34 cellular contexts compared by ENCODE assay signal in the genomic region with DNA sequence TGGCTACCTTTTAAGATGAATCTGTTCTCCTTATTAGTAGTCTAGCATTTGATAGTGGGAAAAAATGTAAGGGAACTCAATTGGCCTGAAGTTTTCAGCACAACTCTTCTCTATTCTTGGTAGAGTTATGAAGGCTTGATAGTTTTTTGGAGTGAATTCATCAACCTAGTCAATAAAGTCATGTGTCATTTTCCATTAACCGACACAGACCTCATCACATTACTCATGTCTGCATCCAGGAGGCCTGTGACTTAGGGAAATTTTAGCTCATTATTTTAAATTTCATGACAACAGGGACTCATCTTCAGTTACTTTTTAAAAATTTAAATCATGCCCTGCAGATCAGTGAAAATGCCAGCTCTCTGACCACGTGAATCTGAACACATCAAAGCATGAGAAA.
"Had no signal": no experiment of that assay in that cellular context is flagged by ENCODE, and none has a peak within 500 bp of the region (broad histone marks: within the 10 kb centered on the region; RNA-seq: fewer than 3 reads in every experiment).

No MANE protein-coding gene starts in this region.

- DNase-seq: activated CD4-positive, alpha-beta T cell treated with anti-CD3 and anti-CD28 coated beads, Interleukin-2, amount 10 ng/mL, durations not matched to agents 24 days and 14 days; activated CD4-positive, alpha-beta T cell treated with anti-CD3 and anti-CD28 coated beads, Interleukin-2, amount 50 U/mL, for 48 hours; activated CD8-positive, alpha-beta memory T cell treated with anti-CD3 and anti-CD28 coated beads, Interleukin-2, amount 50 U/mL, for 4 hours; activated CD8-positive, alpha-beta T cell treated with anti-CD3 and anti-CD28 coated beads, Interleukin-2, amount 10 ng/mL, durations not matched to agents 7 days and 5 days; activated gamma-delta T cell treated with Interleukin-2 at 50 U/mL for 16 hours; activated naive CD4-positive, alpha-beta T cell treated with anti-CD3 and anti-CD28 coated beads for 36 hours; activated naive CD8-positive, alpha-beta T cell treated with anti-CD3 and anti-CD28 coated beads, Interleukin-2, amount 50 U/mL, for 24 hours; activated T-cell treated with anti-CD3 and anti-CD28 coated beads for 4 hours; activated T-cell treated with anti-CD3 and anti-CD28 coated beads, Interleukin-2, amount 50 U/mL, for 4 hours; anterior cingulate cortex; caudate nucleus; Karpas-422; KBM-7; MM.1S; MV-4-11; NCI-H1092; NCI-H1436 treated with DMSO at 0.1 percent for 48 hours; NCI-H1694 treated with DMSO at 0.1 percent for 48 hours; NCI-H2029; NCI-H510A; NCI-H526; NCI-H748 treated with DMSO at 0.1 percent for 48 hours; NK-92 treated with Interleukin-12 subunit alpha and Interleukin-12 subunit beta, amount 100 ng/mL, for 24 hours; SIG-M5; T-helper 1 cell; T-helper 2 cell; T-helper 9 cell had no signal

- ATAC-seq: activated CD8-positive, alpha-beta T cell treated with anti-CD3 and anti-CD28 coated beads, Interleukin-2, amount 10 ng/mL, durations not matched to agents 7 days and 5 days; activated naive CD8-positive, alpha-beta T cell treated with anti-CD3 and anti-CD28 coated beads, Interleukin-2, amount 50 U/mL, for 24 hours; activated T-cell treated with anti-CD3 and anti-CD28 coated beads, Interleukin-2, amount 50 U/mL, for 4 hours; Right ventricle myocardium inferior; SK-N-SH treated with all-trans-retinoic acid at 6 μM for 48 hours had no signal

- H3K27me3 Mint-ChIP-seq: activated naive CD8-positive, alpha-beta T cell; activated naive CD8-positive, alpha-beta T cell treated with anti-CD3 and anti-CD28 coated beads, Interleukin-2, amount 50 U/mL, for 24 hours; IgD-negative memory B cell had no signal

- H3K9me3 Mint-ChIP-seq: activated CD4-positive, alpha-beta T cell treated with anti-CD3 and anti-CD28 coated beads, Interleukin-2, amount 10 ng/mL, durations not matched to agents 24 days and 14 days; activated T-helper 1 cell treated with anti-CD3 and anti-CD28 coated beads, Interleukin-12 subunit alpha, Interleukin-12 subunit beta, Interleukin-2, Interleukin-4 antibody, amounts not matched to agents 30 ng/mL and 10 ng/mL and 1 ng/mL, durations not matched to agents 14 hours and 24 hours and 36 hours had no signal

- H3K4me3 Mint-ChIP-seq: activated CD4-positive, alpha-beta T cell treated with anti-CD3 and anti-CD28 coated beads, Interleukin-2, amount 10 ng/mL, durations not matched to agents 24 days and 14 days; activated CD8-positive, alpha-beta T cell treated with anti-CD3 and anti-CD28 coated beads, Interleukin-2, amount 10 ng/mL, durations not matched to agents 7 days and 5 days; activated naive CD4-positive, alpha-beta T cell treated with anti-CD3 and anti-CD28 coated beads for 36 hours; activated naive CD8-positive, alpha-beta T cell; activated naive CD8-positive, alpha-beta T cell treated with anti-CD3 and anti-CD28 coated beads, Interleukin-2, amount 50 U/mL, for 24 hours; activated T-cell treated with anti-CD3 and anti-CD28 coated beads, Interleukin-2, amount 50 U/mL, for 4 hours; activated T-helper 1 cell treated with anti-CD3 and anti-CD28 coated beads, Interleukin-12 subunit alpha, Interleukin-12 subunit beta, Interleukin-2, Interleukin-4 antibody, amounts not matched to agents 30 ng/mL and 10 ng/mL and 1 ng/mL, durations not matched to agents 14 hours and 24 hours and 36 hours; brain; IgD-negative memory B cell had no signal

- H3K27ac ChIP-seq: RWPE1 had no signal

- H3K27ac Mint-ChIP-seq: activated CD4-positive, alpha-beta T cell treated with anti-CD3 and anti-CD28 coated beads, Interleukin-2, amount 10 ng/mL, durations not matched to agents 24 days and 14 days; activated CD8-positive, alpha-beta T cell treated with anti-CD3 and anti-CD28 coated beads, Interleukin-2, amount 10 ng/mL, durations not matched to agents 7 days and 5 days; activated naive CD4-positive, alpha-beta T cell treated with anti-CD3 and anti-CD28 coated beads for 36 hours; activated naive CD8-positive, alpha-beta T cell; activated naive CD8-positive, alpha-beta T cell treated with anti-CD3 and anti-CD28 coated beads, Interleukin-2, amount 50 U/mL, for 24 hours; activated T-helper 1 cell treated with anti-CD3 and anti-CD28 coated beads, Interleukin-12 subunit alpha, Interleukin-12 subunit beta, Interleukin-2, Interleukin-4 antibody, amounts not matched to agents 30 ng/mL and 10 ng/mL and 1 ng/mL, durations not matched to agents 14 hours and 24 hours and 36 hours; brain; IgD-negative memory B cell had no signal

- H3K36me3 Mint-ChIP-seq: activated naive CD8-positive, alpha-beta T cell; brain; IgD-negative memory B cell had no signal

- H3K4me1 Mint-ChIP-seq: activated CD4-positive, alpha-beta T cell treated with anti-CD3 and anti-CD28 coated beads, Interleukin-2, amount 10 ng/mL, durations not matched to agents 24 days and 14 days; activated naive CD8-positive, alpha-beta T cell treated with anti-CD3 and anti-CD28 coated beads, Interleukin-2, amount 50 U/mL, for 24 hours had no signal
